Comparison of ENCODE assay signal across 8 cellular contexts in genomic region chr10:43361532-43362190, GRCh38. TPM values are rescaled to one million over a fixed set of nuclear protein-coding genes. Genes with fewer than 3 reads are reported as not detected.
DNase-seq lines count a peak whose midpoint lies in the region; ATAC-seq and TF ChIP-seq lines count a peak whose summit lies in the region.
"Had no signal": no experiment of that assay in that cellular context is flagged by ENCODE, and none has a peak within 500 bp of the region (broad histone marks: within the 10 kb centered on the region; RNA-seq: fewer than 3 reads in every experiment).

No MANE protein-coding gene starts in this region.

- H3K4me3 ChIP-seq in HCT116 (replicated peaks in 1 of 2; ENCODE audit: low read depth in 1 of 2, low read length in 2 of 2), result peak overlapping the region; percentile 87 to 92
- peak overlapping the region; percentile 86 for H3K4me3 ChIP-seq in iPS-15b (ENCODE audit: low read depth, low read length)

- BruUV-seq in HCT116 (replicated peaks; lab: Mats Ljungman, UMichigan), result TSS peak; percentile 93

- POLR2A ChIA-PET in HCT116 (lab: Charles Lee), result no interaction called here
- POLR2A ChIA-PET in HEK293T (lab: Yijun Ruan, JAX), result no interaction called here

- H3K4me2 ChIP-seq in HCT116 (ENCODE audit: low read length), result peak overlapping the region; percentile 94

- H3K4me3 Mint-ChIP-seq in activated T-cell treated with anti-CD3 and anti-CD28 coated beads, Interleukin-2, amount 50 U/mL, for 72 hours, result peak overlapping the region; percentile 84 to 95
- H3K4me3 Mint-ChIP-seq in stimulated activated memory B cell treated with anti-CD40 and anti-IgM and Interleukin-4, amounts not matched to agents 10 μg/mL and 1 μg/mL and 100 μg/mL, for 72 hours, result peak overlapping the region; percentile 93

- CTCF ChIA-PET in HCT116 (lab: Charles Lee) (no interaction called here), HEK293T (lab: Yijun Ruan, JAX) (no interaction called here)

- TF ChIP-seq RAD21 in HCT116 (IDR thresholded peaks at IDR 0.05; ENCODE audit: low read depth), result no peak

- no peaks in the 10 kb centered on the region for H3K27me3 ChIP-seq in HCT116 (ENCODE audit: insufficient read depth, low read length)
- H3K27me3 ChIP-seq in iPS-15b (ENCODE audit: control insufficient read depth, insufficient read depth, low read length), result peaks cover 7% of the 10 kb centered on the region

- no peak for TF ChIP-seq CTCF in HCT116 (IDR thresholded peaks at IDR 0.05 in 2 of 3, conservative IDR thresholded peaks at IDR 0.05 in 1 of 3; ENCODE audit: borderline replicate concordance in 1 of 3, insufficient read depth in 1 of 3, low read depth in 2 of 3, low read length in 2 of 3)

- H3K27me3 Mint-ChIP-seq in activated T-cell treated with anti-CD3 and anti-CD28 coated beads, Interleukin-2, amount 50 U/mL, for 72 hours (ENCODE audit: low read depth), result no peaks in the 10 kb centered on the region
- H3K27me3 Mint-ChIP-seq in stimulated activated memory B cell treated with anti-CD40 and anti-IgM and Interleukin-4, amounts not matched to agents 10 μg/mL and 1 μg/mL and 100 μg/mL, for 72 hours, result no peaks in the 10 kb centered on the region

- H3K4me1 ChIP-seq in HCT116 (ENCODE audit: control insufficient read depth in 1 of 2, insufficient read depth in 2 of 2, low read length in 2 of 2) (peaks cover 7 to 28% of the 10 kb centered on the region in 2 experiments), iPS-15b (ENCODE audit: control insufficient read depth, insufficient read depth, low read length) (peaks cover 4% of the 10 kb centered on the region)

- ATAC-seq in HCT116, result 0 out of 2 replicates have a peak, but pooled peaks have one; percentile 0
- peak; percentile 14 to 40 for ATAC-seq in activated T-cell treated with anti-CD3 and anti-CD28 coated beads, Interleukin-2, amount 50 U/mL, for 72 hours (replicated peaks in 1 of 2)
- peak; percentile 1 for ATAC-seq in stimulated activated memory B cell treated with anti-CD40 and anti-IgM and Interleukin-4, amounts not matched to agents 10 μg/mL and 1 μg/mL and 100 μg/mL, for 72 hours
- ATAC-seq in GM18870 (IDR thresholded peaks at IDR 0.05; ENCODE audit: unreplicated experiment), result no peak

- H3K9me3 ChIP-seq in HCT116 (ENCODE audit: control insufficient read depth in 1 of 2, insufficient read depth in 1 of 2, low read depth in 1 of 2, low read length in 2 of 2) (no peaks in the 10 kb centered on the region), iPS-15b (ENCODE audit: control insufficient read depth, insufficient read depth, low read length) (no peaks in the 10 kb centered on the region)

- intact Hi-C loops in HCT116 (cut with micrococcal nuclease), result no loop called here

- TF ChIP-seq POLR2A in HCT116 (IDR thresholded peaks at IDR 0.05; ENCODE audit: borderline replicate concordance, extremely low read depth, insufficient read depth, insufficient read length), result no peak

- H3K36me3 Mint-ChIP-seq in activated T-cell treated with anti-CD3 and anti-CD28 coated beads, Interleukin-2, amount 50 U/mL, for 72 hours (ENCODE audit: insufficient read depth in 2 of 2), result peaks cover 4 to 7% of the 10 kb centered on the region in 2 donors
- H3K36me3 Mint-ChIP-seq in stimulated activated memory B cell treated with anti-CD40 and anti-IgM and Interleukin-4, amounts not matched to agents 10 μg/mL and 1 μg/mL and 100 μg/mL, for 72 hours, result no peaks in the 10 kb centered on the region

- DNase-seq in HCT116 (ENCODE audit: low read depth, low spot score), result no peak
- DNase-seq in activated T-cell treated with anti-CD3 and anti-CD28 coated beads, Interleukin-2, amount 50 U/mL, for 72 hours, result peak; percentile 18 to 23
- DNase-seq in NCI-H2171 (lab: John Stamatoyannopoulos, UW), result no peak
- no peak for DNase-seq in HEK293T (ENCODE audit: extremely low spot score)

- H3K27ac Mint-ChIP-seq in activated T-cell treated with anti-CD3 and anti-CD28 coated beads, Interleukin-2, amount 50 U/mL, for 72 hours, result peak overlapping the region; percentile 69
- H3K27ac Mint-ChIP-seq in stimulated activated memory B cell treated with anti-CD40 and anti-IgM and Interleukin-4, amounts not matched to agents 10 μg/mL and 1 μg/mL and 100 μg/mL, for 72 hours, result peak overlapping the region; percentile 94

- no peaks in the 10 kb centered on the region for H3K9me3 Mint-ChIP-seq in activated T-cell treated with anti-CD3 and anti-CD28 coated beads, Interleukin-2, amount 50 U/mL, for 72 hours
- H3K9me3 Mint-ChIP-seq in stimulated activated memory B cell treated with anti-CD40 and anti-IgM and Interleukin-4, amounts not matched to agents 10 μg/mL and 1 μg/mL and 100 μg/mL, for 72 hours, result no peaks in the 10 kb centered on the region

- peaks cover 25% of the 10 kb centered on the region for H3K4me1 Mint-ChIP-seq in activated T-cell treated with anti-CD3 and anti-CD28 coated beads, Interleukin-2, amount 50 U/mL, for 72 hours (ENCODE audit: low read depth)
- H3K4me1 Mint-ChIP-seq in stimulated activated memory B cell treated with anti-CD40 and anti-IgM and Interleukin-4, amounts not matched to agents 10 μg/mL and 1 μg/mL and 100 μg/mL, for 72 hours, result peaks cover 16% of the 10 kb centered on the region

- H3K36me3 ChIP-seq in HCT116 (ENCODE audit: control insufficient read depth in 1 of 2, insufficient read depth in 2 of 2, low read length in 2 of 2) (no peaks in the 10 kb centered on the region), iPS-15b (ENCODE audit: control insufficient read depth, insufficient read depth, low read length) (no peaks in the 10 kb centered on the region)

- H2AFZ ChIP-seq in HCT116 (ENCODE audit: low read depth, low read length, poor library complexity, severe bottlenecking), result peak overlapping the region; percentile 5

- peak overlapping the region; percentile 79 for H3K27ac ChIP-seq in HCT116 (ENCODE audit: low read depth, low read length)

- RAD21 ChIA-PET in HCT116 (lab: Charles Lee; ENCODE audit: low non-redundant PET in 1 of 2, low total read pairs in 2 of 2, uncharacterized antibody in 2 of 2, unreplicated experiment in 2 of 2), result no interaction called here

- H4K20me1 ChIP-seq in HCT116 (ENCODE audit: insufficient read depth), result no peaks in the 10 kb centered on the region

- H3K9ac ChIP-seq in HCT116 (ENCODE audit: low read length), result peak overlapping the region; percentile 82
- H3K9ac ChIP-seq in iPS-15b (ENCODE audit: low read depth, low read length), result peak overlapping the region; percentile 70

- peaks cover 6% of the 10 kb centered on the region; the same call in 1 of the 2 replicates for H3K79me2 ChIP-seq in HCT116 (ENCODE audit: insufficient read depth, low read length)

- H3K9me2 ChIP-seq in HCT116 (ENCODE audit: insufficient read depth), result no peaks in the 10 kb centered on the region

TF ChIP-seq in HCT116, 20 proteins besides CTCF, POLR2A, EP300 and RAD21 (continues in another document):
- TF ChIP-seq EZH2 (IDR thresholded peaks at IDR 0.05) (no peak), ZFX (IDR thresholded peaks at IDR 0.05) (no peak), ATF3 (IDR thresholded peaks at IDR 0.05) (no peak), ZBTB33 (IDR thresholded peaks at IDR 0.05; ENCODE audit: extremely low read depth, insufficient replicate concordance, low read length) (no peak), SIN3A (IDR thresholded peaks at IDR 0.05; ENCODE audit: low read depth) (no peak), EGR1 (IDR thresholded peaks at IDR 0.05; ENCODE audit: low read depth) (no peak)

TF ChIP-seq in HEK293T, 16 proteins besides CTCF, POLR2A, EP300 and RAD21:
- no peak for TF ChIP-seq NFRKB (IDR thresholded peaks at IDR 0.05)
- no peak for TF ChIP-seq ZNF384 (IDR thresholded peaks at IDR 0.05)
- TF ChIP-seq FOXK2 (IDR thresholded peaks at IDR 0.05), result no peak
- TF ChIP-seq L3MBTL2 (conservative IDR thresholded peaks at IDR 0.05), result no peak
- no peak for TF ChIP-seq TARDBP (IDR thresholded peaks at IDR 0.05)
- no peak for TF ChIP-seq PKNOX1 (IDR thresholded peaks at IDR 0.05)
- TF ChIP-seq CTBP1 (IDR thresholded peaks at IDR 0.05; ENCODE audit: borderline replicate concordance), result no peak
- TF ChIP-seq SP1 (IDR thresholded peaks at IDR 0.05), result no peak
- TF ChIP-seq SUZ12 (IDR thresholded peaks at IDR 0.05), result no peak
- TF ChIP-seq ELF4 (IDR thresholded peaks at IDR 0.05), result no peak
- no peak for TF ChIP-seq FOXM1 (IDR thresholded peaks at IDR 0.05; ENCODE audit: borderline replicate concordance)
- no peak for TF ChIP-seq ARNT (IDR thresholded peaks at IDR 0.05)
- TF ChIP-seq LEF1 (IDR thresholded peaks at IDR 0.05; ENCODE audit: borderline replicate concordance), result no peak
- no peak for TF ChIP-seq BHLHE40 (IDR thresholded peaks at IDR 0.05; ENCODE audit: borderline replicate concordance)
- no peak for TF ChIP-seq FOXA1 (IDR thresholded peaks at IDR 0.05)

RNA-seq across cellular contexts. Expression of gene FXYD4, which starts 9.8 kb away (rescaled TPM):
- total RNA-seq in HCT116 (2021; ENCODE audit: unreplicated experiment), result 0.71 TPM
- polyA plus RNA-seq in HCT116 (2012), result 2.2 and 3.4 TPM in 2 replicates
- total RNA-seq in activated T-cell treated with anti-CD3 and anti-CD28 coated beads, Interleukin-2, amount 50 U/mL, for 72 hours, result not detected
- total RNA-seq: T-helper 1 cell treated with Interleukin-12 subunit alpha and Interleukin-12 subunit beta and Interleukin-4 antibody, amounts not matched to agents 30 ng/mL and 1 ng/mL, for 36 hours had no signal

RNA-seq across cellular contexts. Expression of gene HNRNPF, which starts 47.3 kb away (rescaled TPM):
- 333 TPM for total RNA-seq in HCT116 (2021; ENCODE audit: unreplicated experiment)
- 197 and 213 TPM in 2 replicates for polyA plus RNA-seq in HCT116 (2012)
- total RNA-seq in activated T-cell treated with anti-CD3 and anti-CD28 coated beads, Interleukin-2, amount 50 U/mL, for 72 hours, result 100 to 1,000 TPM; 412 to 475 TPM

Comparison
In these comparisons a context has a peak if more than half of its experiments do, and no peak if none do; other contexts are left out.
1. DNase-seq: peak in activated T-cell treated with anti-CD3 and anti-CD28 coated beads, Interleukin-2, amount 50 U/mL, for 72 hours (2 of 2); none in HCT116 (single experiment), NCI-H2171 (single experiment) and HEK293T (single experiment).